In the genomic region with DNA sequence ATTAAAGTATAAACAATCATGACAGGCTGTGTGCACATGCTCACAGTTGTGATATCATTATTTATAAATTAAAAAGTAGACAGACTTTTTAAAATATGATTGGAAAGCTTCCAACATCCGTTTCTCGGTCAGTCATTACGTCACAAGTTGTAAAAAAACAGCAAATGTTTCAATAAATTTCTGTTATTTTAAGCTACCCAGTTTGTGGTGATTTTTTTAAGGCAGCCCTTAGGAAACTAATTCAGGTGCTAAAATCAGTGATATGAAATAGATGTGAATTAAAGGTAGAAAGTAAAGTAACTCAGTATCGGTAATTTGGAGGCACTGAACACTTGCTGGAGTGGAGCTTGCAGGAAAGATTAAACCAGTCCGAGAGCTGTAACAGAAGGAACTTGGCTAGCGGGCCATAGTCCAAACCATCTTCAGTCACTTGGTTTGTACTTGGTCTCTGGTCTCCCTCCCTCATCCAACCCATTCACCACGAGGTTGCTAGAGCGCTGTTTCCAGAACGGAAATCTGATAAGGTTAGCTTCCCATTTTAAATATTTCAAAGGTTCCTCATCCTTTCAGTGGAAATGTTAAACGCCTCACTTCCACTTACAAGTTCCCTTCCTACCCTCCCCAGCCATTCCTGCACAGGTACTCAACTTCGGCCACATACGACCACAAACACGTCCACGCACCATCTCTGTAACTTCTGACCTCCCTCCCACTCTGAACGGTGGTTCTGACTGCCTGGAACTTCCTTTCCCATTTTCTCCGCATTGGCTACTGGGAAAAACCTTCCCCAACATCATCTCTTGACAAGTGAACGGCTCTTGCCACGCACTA, we compare ENCODE assay signal across 8 cellular contexts. TPM values are rescaled to one million over a fixed set of nuclear protein-coding genes. Genes with fewer than 3 reads are reported as not detected.
DNase-seq lines count a peak whose midpoint lies in the region; ATAC-seq, FAIRE-seq and TF ChIP-seq lines count a peak whose summit lies in the region.

No MANE protein-coding gene starts in this region.

- H3K4me3 ChIP-seq in Panc1 (ENCODE audit: low read depth in 2 of 2, low read length in 2 of 2) (peak overlapping the region; percentile 82 to 94), small intestine (ENCODE audit: low read depth in 1 of 2, low read length in 2 of 2) (peak overlapping the region; percentile 68 to 74)

- H3K9me3 Mint-ChIP-seq in brain, result peaks cover 0 to 2% (median 0%) of the 10 kb centered on the region in 5 experiments

- peaks cover 12% of the 10 kb centered on the region; the same call in 1 of the 2 replicates for H3K4me1 ChIP-seq in Panc1 (ENCODE audit: control insufficient read depth, insufficient read depth, low read length)
- peaks cover 0 to 2% of the 10 kb centered on the region in 2 donors for H3K4me1 ChIP-seq in small intestine (ENCODE audit: control insufficient read depth in 2 of 2, insufficient read depth in 1 of 2, low read depth in 1 of 2, low read length in 1 of 2)

- in situ Hi-C loops in Panc1 (cut with HindIII; ENCODE audit: low pct_unique_long_range_greater_than_20kb, low sequenced_read_pairs), result no loop called here

- no peak for FAIRE-seq in small intestine (lab: Jason Lieb, UNC)

- ATAC-seq in HG02884 (IDR thresholded peaks at IDR 0.05; ENCODE audit: unreplicated experiment) (peak; percentile 4), Panc1 (peak; percentile 28; the same call in 1 of the 2 replicates)

- H3K4me3 Mint-ChIP-seq in brain, result peak overlapping the region; percentile 92 to 96 (median 95)

- peaks cover 41% of the 10 kb centered on the region for H3K36me3 Mint-ChIP-seq in brain

- TF ChIP-seq CTCF in Panc1 (IDR thresholded peaks at IDR 0.05) (no peak), brain (conservative IDR thresholded peaks at IDR 0.05) (no peak)

- H3K9me3 ChIP-seq in Panc1 (ENCODE audit: control insufficient read depth, insufficient read depth, low read depth, low read length) (no peaks in the 10 kb centered on the region), small intestine (ENCODE audit: control insufficient read depth, low read depth) (no peaks in the 10 kb centered on the region)

- H3K27me3 Mint-ChIP-seq in brain, result peaks cover 10% of the 10 kb centered on the region

- H3K36me3 ChIP-seq in Panc1 (ENCODE audit: control insufficient read depth, insufficient read depth, low read length) (peaks cover 40% of the 10 kb centered on the region), small intestine (ENCODE audit: control insufficient read depth in 2 of 2, insufficient read depth in 2 of 2, low read length in 2 of 2) (peaks cover 6 to 10% of the 10 kb centered on the region in 2 donors)

- no TSS peak for BruUV-seq in Panc1 (replicated peaks; lab: Mats Ljungman, UMichigan)

- DNase-seq in stimulated activated naive CD4-positive, alpha-beta T cell (lab: John Stamatoyannopoulos, UW), result peak in 4 of 6 experiments; percentile 27 to 54 (median 34)
- DNase-seq in stimulated activated naive CD4-positive, alpha-beta T cell treated with Interleukin-2 at 50 U/mL for 16 hours (lab: John Stamatoyannopoulos, UW), result no peak
- no peak for DNase-seq in Panc1 (ENCODE audit: low read depth, low spot score)
- peak; percentile 16 for DNase-seq in iPS-NIHi7 (ENCODE audit: extremely low spot score)
- peak; percentile 72 for DNase-seq in small intestine
- DNase-seq in effector CD8-positive, alpha-beta T cell (lab: John Stamatoyannopoulos, UW), result no peak

- CTCF ChIA-PET in Panc1 (lab: Charles Lee), result no interaction called here

- peak overlapping the region; percentile 97 for H3K27ac ChIP-seq in Panc1 (ENCODE audit: low read length)
- H3K27ac ChIP-seq in small intestine (ENCODE audit: low read depth in 1 of 2, low read length in 1 of 2), result peak overlapping the region; percentile 78 to 96

- POLR2A ChIA-PET in Panc1 (lab: Charles Lee), result interaction anchor here (1.0 kb wide), 1 partner anchor 12 kb away, joined by 3 read pairs; no protein-coding TSS in a partner anchor

- peaks cover 66% of the 10 kb centered on the region for H3K4me1 Mint-ChIP-seq in brain

- H3K27me3 ChIP-seq in Panc1 (ENCODE audit: control insufficient read depth, insufficient read depth, low read length) (no peaks in the 10 kb centered on the region), small intestine (ENCODE audit: control insufficient read depth in 2 of 2, insufficient read depth in 2 of 2, low read length in 2 of 2) (no peaks in the 10 kb centered on the region)

- intact Hi-C loops in Panc1 (cut with micrococcal nuclease; ENCODE audit: unreplicated experiment), result no loop called here

- H3K27ac Mint-ChIP-seq in brain, result peak overlapping the region; percentile 87 to 99 (median 97)

- 1 to 2% (median 2%) methylated on average over 18 of the region's 18 CpGs for WGBS in small intestine, 3 donors

RNA-seq across cellular contexts. Expression of gene CCNH, which starts 0.9 kb away (rescaled TPM):
- total RNA-seq in Panc1 (2021; ENCODE audit: unreplicated experiment), result 44.0 TPM
- polyA plus RNA-seq in Panc1 (2012; ENCODE audit: insufficient read length), result 33.1 TPM
- polyA plus RNA-seq in brain (ENCODE audit: insufficient read depth, low read depth, low replicate concordance), result 16.5 TPM
- polyA plus RNA-seq in small intestine, result 10 to 100 TPM; 32.2 to 54.3 (median 36.8) TPM

Comparison
In these comparisons a context has a peak if more than half of its experiments do, and no peak if none do; other contexts are left out.
1. DNase-seq: peak in stimulated activated naive CD4-positive, alpha-beta T cell (4 of 6), iPS-NIHi7 (single experiment) and small intestine (single experiment); none in stimulated activated naive CD4-positive, alpha-beta T cell treated with Interleukin-2 at 50 U/mL for 16 hours (single experiment), Panc1 (single experiment) and effector CD8-positive, alpha-beta T cell (single experiment).